In the genomic region with DNA sequence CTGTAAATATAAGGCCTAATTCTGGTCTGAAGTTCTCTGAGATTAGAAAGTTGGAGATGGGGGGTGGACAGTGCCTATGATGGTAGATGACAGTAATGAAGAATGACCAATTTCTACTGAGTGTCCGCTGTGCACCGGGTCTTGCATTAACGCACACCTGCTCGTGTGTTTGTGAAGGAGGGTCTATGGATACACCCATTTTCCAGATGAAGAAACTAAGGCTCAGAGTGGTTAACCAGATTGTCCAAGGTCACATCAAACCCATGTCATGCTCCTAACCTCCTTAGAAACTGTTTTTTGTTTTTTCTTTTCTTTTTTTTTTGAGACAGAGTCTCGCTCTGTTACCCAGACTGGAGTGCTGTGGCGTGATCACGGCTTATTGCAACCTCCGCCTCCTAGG, we compare ENCODE assay signal across 18 cellular contexts. TPM values are rescaled to one million over a fixed set of nuclear protein-coding genes. Genes with fewer than 3 reads are reported as not detected.
DNase-seq lines count a peak whose midpoint lies in the region; ATAC-seq and TF ChIP-seq lines count a peak whose summit lies in the region.
"Had no signal": no experiment of that assay in that cellular context is flagged by ENCODE, and none has a peak within 500 bp of the region (broad histone marks: within the 10 kb centered on the region; RNA-seq: fewer than 3 reads in every experiment).

No MANE protein-coding gene starts in this region.

- H3K27ac ChIP-seq in ascending aorta (peak overlapping the region; percentile 17 to 30), lower lobe of right lung (peak overlapping the region; percentile 69), esophagus squamous epithelium (no peak overlapping the region)
- H3K27ac ChIP-seq: 22Rv1, BLaER1, C4-2B, GM23248 had no signal

- 89 to 93% methylated on average over 8 of the region's 8 CpGs for WGBS in esophagus squamous epithelium, 2 donors

- H3K9me3 ChIP-seq in ascending aorta (no peaks in the 10 kb centered on the region), lower lobe of right lung (no peaks in the 10 kb centered on the region), esophagus squamous epithelium (no peaks in the 10 kb centered on the region)
- H3K9me3 ChIP-seq: BLaER1, Caco-2 had no signal

- DNase-seq in Right ventricle myocardium inferior (ENCODE audit: missing footprints) (peak; percentile 9), left cardiac atrium (no peak), ascending aorta (ENCODE audit: low spot score in 2 of 2) (no peak), lower lobe of right lung (no peak), esophagus squamous epithelium (lab: John Stamatoyannopoulos, UW) (no peak)
- DNase-seq: Caco-2; CD4-positive, CD25-positive, alpha-beta regulatory T cell; CD8-positive, alpha-beta T cell; DMS153; DND-41; GM23248; H7; HCEC 1CT had no signal

- ATAC-seq in Right ventricle myocardium inferior = no peak
- no peak for ATAC-seq in left cardiac atrium
- no peak for ATAC-seq in lower lobe of right lung
- no peak for ATAC-seq in GM21447 (IDR thresholded peaks at IDR 0.05; ENCODE audit: unreplicated experiment)
- ATAC-seq: CD8-positive, alpha-beta T cell had no signal

- intact Hi-C loops in Right ventricle myocardium inferior (cut with DNase I) (no loop called here), left cardiac atrium (cut with DNase I) (no loop called here), ascending aorta (cut with DNase I) (no loop called here), lower lobe of right lung (cut with DNase I) (no loop called here), esophagus squamous epithelium (cut with DNase I) (no loop called here)

- peaks cover 51 to 65% of the 10 kb centered on the region in 2 donors for H3K36me3 ChIP-seq in ascending aorta
- H3K36me3 ChIP-seq in lower lobe of right lung = peaks cover 21% of the 10 kb centered on the region
- peaks cover 0 to 38% (median 0%) of the 10 kb centered on the region in 3 donors for H3K36me3 ChIP-seq in esophagus squamous epithelium
- H3K36me3 ChIP-seq: BLaER1 had no signal

- TF ChIP-seq CTCF in ascending aorta (IDR thresholded peaks at IDR 0.05) = no peak
- TF ChIP-seq CTCF in lower lobe of right lung (IDR thresholded peaks at IDR 0.05) = no peak
- no peak for TF ChIP-seq CTCF in esophagus squamous epithelium (IDR thresholded peaks at IDR 0.05)

- H3K4me1 ChIP-seq in ascending aorta (peaks cover 3 to 6% of the 10 kb centered on the region in 2 donors), lower lobe of right lung (no peaks in the 10 kb centered on the region), esophagus squamous epithelium (no peaks in the 10 kb centered on the region)
- H3K4me1 ChIP-seq: Caco-2 had no signal

- no peak for TF ChIP-seq POLR2A in esophagus squamous epithelium (IDR thresholded peaks at IDR 0.05)

- no peaks in the 10 kb centered on the region for H3K27me3 ChIP-seq in ascending aorta
- H3K27me3 ChIP-seq in lower lobe of right lung (ENCODE audit: low read depth) = peaks cover under 1% of the 10 kb centered on the region
- H3K27me3 ChIP-seq in esophagus squamous epithelium = peaks cover 0 to 8% (median 0%) of the 10 kb centered on the region in 4 donors
- H3K27me3 ChIP-seq: BLaER1 had no signal

- no peak overlapping the region for H3K4me3 ChIP-seq in ascending aorta
- no peak overlapping the region for H3K4me3 ChIP-seq in lower lobe of right lung
- H3K4me3 ChIP-seq in esophagus squamous epithelium = no peak overlapping the region
- H3K4me3 ChIP-seq: BLaER1, GM23248 had no signal

RNA-seq across cellular contexts. Expression of gene AXL, which starts 13.7 kb away (rescaled TPM):
- total RNA-seq in Right ventricle myocardium inferior (19.8 TPM), left cardiac atrium (10 to 100 TPM; 27.5 to 31.8 TPM), ascending aorta (122 TPM), lower lobe of right lung (92.7 TPM), esophagus squamous epithelium (10 to 100 TPM in 2 of 4 donors, 1 to 10 TPM in 2; 5.3 to 40.2 (median 17.3) TPM)
- total RNA-seq: B cell; CD4-positive, CD25-positive, alpha-beta regulatory T cell had no signal

RNA-seq across cellular contexts. Expression of gene HNRNPUL1, which starts 31.5 kb away (rescaled TPM):
- total RNA-seq in Right ventricle myocardium inferior (110 TPM), left cardiac atrium (100 to 1,000 TPM; 116 to 147 TPM), ascending aorta (81.1 TPM), lower lobe of right lung (191 TPM), esophagus squamous epithelium (100 to 1,000 TPM in 3 of 4 donors, 10 to 100 TPM in 1; 98.1 to 127 (median 113) TPM)

RNA-seq across cellular contexts. Expression of gene CYP2S1, which starts 39.7 kb away (rescaled TPM):
- total RNA-seq in Right ventricle myocardium inferior (0.73 TPM), left cardiac atrium (1 to 10 TPM; 1.1 to 1.3 TPM), ascending aorta (not detected), lower lobe of right lung (11.0 TPM), esophagus squamous epithelium (10 to 100 TPM; 12.4 to 20.3 (median 15.2) TPM)
- total RNA-seq: B cell; CD4-positive, CD25-positive, alpha-beta regulatory T cell; GM23248 had no signal

Comparison
In these comparisons a context has a peak if more than half of its experiments do, and no peak if none do; other contexts are left out.
1. H3K27ac ChIP-seq: peak in ascending aorta (2 of 2) and lower lobe of right lung (single experiment); none in esophagus squamous epithelium (0 of 4).